ENCODE assay signal across 9 cellular contexts in the genomic region with DNA sequence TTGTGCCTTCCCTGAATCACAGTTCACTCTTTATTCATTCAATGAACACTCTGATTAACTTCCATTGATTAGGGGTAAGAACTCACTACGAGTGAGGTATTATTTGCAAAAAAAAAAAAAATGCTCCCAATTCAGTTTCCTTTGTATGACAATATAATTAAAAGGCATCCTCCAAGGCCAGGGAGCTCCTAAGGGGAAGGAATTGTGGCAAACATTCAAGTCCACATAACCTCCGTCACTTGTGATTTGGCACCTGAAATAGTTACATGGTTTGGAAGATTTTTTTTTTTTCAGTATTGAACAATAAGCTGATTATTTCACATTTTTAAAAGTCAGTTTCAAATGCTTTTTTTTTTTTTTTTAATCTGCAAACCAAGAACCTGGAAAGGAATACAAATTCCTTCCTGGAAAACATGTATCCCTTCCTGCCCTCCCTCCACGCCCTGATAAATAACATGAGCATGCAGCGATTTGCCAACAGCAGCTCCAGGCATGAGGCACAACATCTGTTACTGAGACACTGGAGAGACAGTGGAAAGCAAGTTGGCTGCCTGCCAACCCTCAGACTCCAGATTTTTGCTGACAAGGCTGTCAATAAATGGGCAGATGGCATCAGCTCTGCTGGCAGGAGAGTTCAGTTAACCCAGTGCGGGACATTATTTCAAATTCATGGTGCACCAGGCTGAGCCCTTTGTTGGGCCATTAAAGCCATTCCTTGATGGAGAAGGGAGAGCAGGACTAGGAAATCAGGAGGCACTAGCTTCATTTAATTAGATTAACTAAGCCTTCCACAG.
DNase-seq lines count a peak whose midpoint lies in the region; ATAC-seq and TF ChIP-seq lines count a peak whose summit lies in the region.
"Had no signal": no experiment of that assay in that cellular context is flagged by ENCODE, and none has a peak within 500 bp of the region (broad histone marks: within the 10 kb centered on the region; RNA-seq: fewer than 3 reads in every experiment).

No MANE protein-coding gene starts in this region.

- peak; percentile 4 for DNase-seq in stimulated activated CD4-positive, alpha-beta T cell treated with anti-CD3 and anti-CD28 coated beads, Interleukin-15, amount 100 ng/mL, for 24 hours
- no peak for DNase-seq in stimulated activated CD4-positive, alpha-beta T cell treated with anti-CD3 and anti-CD28 coated beads, Interleukin-4, amount 100 ng/mL, for 1 hour
- peak; percentile 74 for DNase-seq in hepatocyte (ENCODE audit: low spot score)
- DNase-seq in type B pancreatic cell (ENCODE audit: extremely low spot score, unreplicated experiment), result no peak
- DNase-seq in activated CD8-positive, alpha-beta T cell treated with anti-CD3 and anti-CD28 coated beads, Interleukin-2, amount 10 ng/mL, durations not matched to agents 7 days and 5 days, result no peak
- DNase-seq in stimulated activated CD4-positive, alpha-beta T cell treated with anti-CD3 and anti-CD28 coated beads, Interleukin-4, amount 100 ng/mL, for 4 hours, result no peak
- no peak for DNase-seq in ascending aorta (ENCODE audit: low spot score in 2 of 2)

- no peaks in the 10 kb centered on the region for H3K36me3 ChIP-seq in hepatocyte (replicated peaks; ENCODE audit: insufficient read depth, low read depth)
- H3K36me3 ChIP-seq in ascending aorta, result no peaks in the 10 kb centered on the region

- H3K4me3 Mint-ChIP-seq in type B pancreatic cell, result peak overlapping the region; percentile 29
- H3K4me3 Mint-ChIP-seq in activated CD8-positive, alpha-beta T cell treated with anti-CD3 and anti-CD28 coated beads, Interleukin-2, amount 10 ng/mL, durations not matched to agents 7 days and 5 days, result no peak overlapping the region
- H3K4me3 Mint-ChIP-seq: IgD-negative memory B cell had no signal

- H3K4me1 Mint-ChIP-seq in type B pancreatic cell (ENCODE audit: unreplicated experiment), result peaks cover 37% of the 10 kb centered on the region
- no peaks in the 10 kb centered on the region for H3K4me1 Mint-ChIP-seq in activated CD8-positive, alpha-beta T cell treated with anti-CD3 and anti-CD28 coated beads, Interleukin-2, amount 10 ng/mL, durations not matched to agents 7 days and 5 days (ENCODE audit: low read depth)
- H3K4me1 Mint-ChIP-seq: IgD-negative memory B cell had no signal

- TF ChIP-seq CTCF in VCaP (conservative IDR thresholded peaks at IDR 0.05) (no peak), hepatocyte (IDR thresholded peaks at IDR 0.05; ENCODE audit: poor library complexity) (no peak), type B pancreatic cell (conservative IDR thresholded peaks at IDR 0.05) (no peak), ascending aorta (IDR thresholded peaks at IDR 0.05) (no peak)

- peak overlapping the region; percentile 38 for H3K27ac ChIP-seq in VCaP
- peak overlapping the region; percentile 32 for H3K27ac ChIP-seq in hepatocyte
- H3K27ac ChIP-seq in ascending aorta, result no peak overlapping the region

- H3K27me3 ChIP-seq in hepatocyte (no peaks in the 10 kb centered on the region), ascending aorta (no peaks in the 10 kb centered on the region)

- no peaks in the 10 kb centered on the region for H3K9me3 Mint-ChIP-seq in type B pancreatic cell
- no peaks in the 10 kb centered on the region for H3K9me3 Mint-ChIP-seq in activated CD8-positive, alpha-beta T cell treated with anti-CD3 and anti-CD28 coated beads, Interleukin-2, amount 10 ng/mL, durations not matched to agents 7 days and 5 days (ENCODE audit: insufficient read depth)
- H3K9me3 Mint-ChIP-seq: IgD-negative memory B cell had no signal

- no peaks in the 10 kb centered on the region for H3K79me2 ChIP-seq in hepatocyte

- H3K4me3 ChIP-seq in hepatocyte (no peak overlapping the region), ascending aorta (no peak overlapping the region)

- H3K36me3 Mint-ChIP-seq in type B pancreatic cell, result no peaks in the 10 kb centered on the region
- H3K36me3 Mint-ChIP-seq in activated CD8-positive, alpha-beta T cell treated with anti-CD3 and anti-CD28 coated beads, Interleukin-2, amount 10 ng/mL, durations not matched to agents 7 days and 5 days (ENCODE audit: low read depth), result no peaks in the 10 kb centered on the region
- H3K36me3 Mint-ChIP-seq: IgD-negative memory B cell had no signal

- no peak for ATAC-seq in activated CD8-positive, alpha-beta T cell treated with anti-CD3 and anti-CD28 coated beads, Interleukin-2, amount 10 ng/mL, durations not matched to agents 7 days and 5 days

- no peak overlapping the region for H2AFZ ChIP-seq in hepatocyte

- no peaks in the 10 kb centered on the region for H3K9me2 ChIP-seq in hepatocyte (replicated peaks; ENCODE audit: insufficient read depth)

- H3K4me2 ChIP-seq in hepatocyte, result no peak overlapping the region

- POLR2A ChIA-PET in activated CD8-positive, alpha-beta T cell treated with anti-CD3 and anti-CD28 coated beads, Interleukin-2, amount 10 ng/mL, durations not matched to agents 7 days and 5 days (lab: Charles Lee), result no interaction called here

- intact Hi-C loops in ascending aorta (cut with DNase I), result no loop called here

- H4K20me1 ChIP-seq in hepatocyte (ENCODE audit: insufficient read depth, poor library complexity, severe bottlenecking), result no peaks in the 10 kb centered on the region

- H3K9me3 ChIP-seq in hepatocyte (ENCODE audit: low read depth) (no peaks in the 10 kb centered on the region), ascending aorta (no peaks in the 10 kb centered on the region)

- 51% methylated on average over 5 of the region's 5 CpGs for WGBS in hepatocyte (ENCODE audit: low lambda C conversion rate, missing lambda C conversion rate)

- H3K27ac Mint-ChIP-seq in type B pancreatic cell, result peak overlapping the region; percentile 46
- H3K27ac Mint-ChIP-seq in activated CD8-positive, alpha-beta T cell treated with anti-CD3 and anti-CD28 coated beads, Interleukin-2, amount 10 ng/mL, durations not matched to agents 7 days and 5 days, result no peak overlapping the region
- H3K27ac Mint-ChIP-seq: IgD-negative memory B cell had no signal

- H3K27me3 Mint-ChIP-seq in type B pancreatic cell, result no peaks in the 10 kb centered on the region
- H3K27me3 Mint-ChIP-seq in activated CD8-positive, alpha-beta T cell treated with anti-CD3 and anti-CD28 coated beads, Interleukin-2, amount 10 ng/mL, durations not matched to agents 7 days and 5 days (ENCODE audit: low read depth), result no peaks in the 10 kb centered on the region

- H3K4me1 ChIP-seq in hepatocyte (ENCODE audit: insufficient read depth) (peaks cover 17% of the 10 kb centered on the region), ascending aorta (no peaks in the 10 kb centered on the region)

- CTCF ChIA-PET in activated CD8-positive, alpha-beta T cell treated with anti-CD3 and anti-CD28 coated beads, Interleukin-2, amount 10 ng/mL, durations not matched to agents 7 days and 5 days (lab: Charles Lee), result no interaction called here

Comparison
In these comparisons a context has a peak if more than half of its experiments do, and no peak if none do; other contexts are left out.
1. DNase-seq: peak in stimulated activated CD4-positive, alpha-beta T cell treated with anti-CD3 and anti-CD28 coated beads, Interleukin-15, amount 100 ng/mL, for 24 hours (single experiment) and hepatocyte (single experiment); none in stimulated activated CD4-positive, alpha-beta T cell treated with anti-CD3 and anti-CD28 coated beads, Interleukin-4, amount 100 ng/mL, for 1 hour (single experiment), type B pancreatic cell (single experiment), activated CD8-positive, alpha-beta T cell treated with anti-CD3 and anti-CD28 coated beads, Interleukin-2, amount 10 ng/mL, durations not matched to agents 7 days and 5 days (single experiment), stimulated activated CD4-positive, alpha-beta T cell treated with anti-CD3 and anti-CD28 coated beads, Interleukin-4, amount 100 ng/mL, for 4 hours (0 of 2) and ascending aorta (0 of 2).
2. H3K27ac ChIP-seq: peak in VCaP (single experiment) and hepatocyte (single experiment); none in ascending aorta (0 of 2).